In the genomic region with DNA sequence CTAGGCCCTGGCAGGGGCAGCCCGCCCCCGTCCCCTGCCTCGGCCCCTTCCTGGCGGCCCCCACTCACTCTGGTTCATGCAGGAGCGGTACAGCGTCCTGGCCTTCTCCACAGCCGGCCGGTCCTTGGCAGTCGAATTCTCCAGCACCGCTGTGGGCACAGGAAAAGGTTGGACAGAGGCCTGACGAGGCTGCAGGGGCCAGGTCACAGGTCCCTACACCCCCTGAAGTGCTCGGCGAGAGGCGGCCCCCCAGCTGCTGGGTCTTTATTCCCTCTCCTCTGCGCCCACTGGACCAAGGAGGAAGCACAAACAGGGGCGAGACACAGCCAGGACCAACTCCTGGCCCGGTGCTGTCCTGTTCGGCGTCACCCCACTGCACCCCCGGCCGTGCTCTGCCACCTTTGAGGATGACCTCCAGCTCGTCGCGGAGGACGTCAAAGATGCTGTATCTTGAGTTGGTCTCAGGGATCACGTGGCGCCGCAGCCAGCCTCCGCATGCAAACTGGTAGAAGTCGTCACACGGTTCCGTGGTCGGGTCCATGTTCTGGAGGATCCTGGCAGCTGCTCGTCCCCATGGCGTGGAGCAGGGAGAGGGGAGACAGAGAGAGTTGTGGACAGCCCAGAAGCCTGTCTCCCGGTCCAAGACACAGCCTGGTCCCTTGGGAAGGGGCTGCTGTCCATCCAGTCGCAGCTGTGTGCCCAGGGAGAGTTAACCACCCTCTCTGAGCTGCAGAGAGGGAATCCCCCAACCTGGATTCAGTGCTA, we compare ENCODE assay signal across 23 cellular contexts. TPM values are rescaled to one million over a fixed set of nuclear protein-coding genes. Genes with fewer than 3 reads are reported as not detected.
DNase-seq lines count a peak whose midpoint lies in the region; ATAC-seq, FAIRE-seq and TF ChIP-seq lines count a peak whose summit lies in the region.
"Had no signal": no experiment of that assay in that cellular context is flagged by ENCODE, and none has a peak within 500 bp of the region (broad histone marks: within the 10 kb centered on the region; RNA-seq: fewer than 3 reads in every experiment).

No MANE protein-coding gene starts in this region.

- WGBS in aorta, 2 donors = 90 to 92% methylated on average over 31 to 37 of the region's 37 CpGs

- FAIRE-seq in urothelium cell line (lab: Jason Lieb, UNC) = no peak
- FAIRE-seq: A549 had no signal

- DNase-seq in activated naive CD4-positive, alpha-beta T cell treated with anti-CD3 and anti-CD28 coated beads, Interleukin-2, amount 50 U/mL, for 16 hours = peak; percentile 8
- DNase-seq in activated naive CD4-positive, alpha-beta T cell (lab: John Stamatoyannopoulos, UW) = no peak
- peak in 6 of 10 donors; percentile 19 to 38 (median 30) for DNase-seq in dorsolateral prefrontal cortex
- peak; percentile 84 for DNase-seq in mesenteric fat pad (ENCODE audit: low spot score)
- DNase-seq in aorta = peak; percentile 42 to 72
- DNase-seq in urothelium cell line (ENCODE audit: low spot score) = no peak
- DNase-seq in foreskin fibroblast = no peak
- DNase-seq: activated T-cell treated with anti-CD3 and anti-CD28 coated beads, Interleukin-2, amount 50 U/mL, for 4 hours; GDM1; GOT3; Karpas-422; naive thymus-derived CD4-positive, alpha-beta T cell; NCI-H1694; NCI-H524; NK-92 treated with Interleukin-12 subunit alpha and Interleukin-12 subunit beta, amount 100 ng/mL, for 24 hours; stimulated activated naive CD8-positive, alpha-beta T cell treated with anti-CD3 and anti-CD28 coated beads, Interleukin-15, amount 100 ng/mL, for 72 hours had no signal

- H3K36me3 ChIP-seq in aorta (ENCODE audit: control insufficient read depth in 1 of 2, insufficient read depth in 2 of 2, low read length in 1 of 2) = no peaks in the 10 kb centered on the region
- H3K36me3 ChIP-seq: ascending aorta, ovary, sigmoid colon, tibial nerve had no signal

- peaks cover 6% of the 10 kb centered on the region for H3K9me3 ChIP-seq in aorta (ENCODE audit: control insufficient read depth, low read length)
- H3K9me3 ChIP-seq: ovary had no signal

- intact Hi-C loops in dorsolateral prefrontal cortex (cut with DNase I) (no loop called here), aorta (cut with DNase I) (no loop called here)

- H3K27me3 ChIP-seq in dorsolateral prefrontal cortex = peaks cover 0 to 18% (median 0%) of the 10 kb centered on the region in 45 donors
- no peaks in the 10 kb centered on the region for H3K27me3 ChIP-seq in aorta (ENCODE audit: control insufficient read depth in 1 of 2, insufficient read depth in 2 of 2, low read length in 1 of 2)
- H3K27me3 ChIP-seq: ascending aorta, ovary had no signal

- no peaks in the 10 kb centered on the region for H3K4me1 ChIP-seq in aorta (ENCODE audit: control insufficient read depth in 1 of 2, insufficient read depth in 2 of 2, low read length in 2 of 2)
- H3K4me1 ChIP-seq: A549, ascending aorta had no signal

- TF ChIP-seq CTCF in dorsolateral prefrontal cortex (IDR thresholded peaks at IDR 0.05 in 54 of 56, conservative IDR thresholded peaks at IDR 0.05 in 2 of 56; ENCODE audit: low read depth in 1 of 56, partially characterized antibody in 56 of 56) (no peak), foreskin fibroblast (IDR thresholded peaks at IDR 0.05; ENCODE audit: low read depth, low read length) (no peak)

- H3K4me3 ChIP-seq in dorsolateral prefrontal cortex (no peak overlapping the region), aorta (ENCODE audit: low read length in 2 of 2) (no peak overlapping the region), foreskin fibroblast (ENCODE audit: low read depth in 1 of 2, low read length in 2 of 2) (no peak overlapping the region)
- H3K4me3 ChIP-seq: A549, ascending aorta, ovary, sigmoid colon, tibial nerve had no signal

- H3K27ac ChIP-seq in dorsolateral prefrontal cortex (no peak overlapping the region), aorta (ENCODE audit: low read depth in 1 of 2, low read length in 2 of 2) (no peak overlapping the region)
- H3K27ac ChIP-seq: A549, ascending aorta, ovary, sigmoid colon, tibial nerve had no signal

- no peak for ATAC-seq in aorta (ENCODE audit: low FRiP score)
- ATAC-seq in GM19023 (IDR thresholded peaks at IDR 0.05; ENCODE audit: unreplicated experiment) = no peak
- ATAC-seq: A549; activated T-cell treated with anti-CD3 and anti-CD28 coated beads, Interleukin-2, amount 50 U/mL, for 4 hours; naive thymus-derived CD4-positive, alpha-beta T cell; stimulated activated naive CD8-positive, alpha-beta T cell treated with anti-CD3 and anti-CD28 coated beads, Interleukin-15, amount 100 ng/mL, for 72 hours; T-cell had no signal

RNA-seq across cellular contexts. Expression of a gene that starts 22.9 kb away (rescaled TPM):
- total RNA-seq in dorsolateral prefrontal cortex (10 to 100 TPM; 24.0 to 76.4 (median 50.5) TPM), mesenteric fat pad (12.4 TPM), aorta (10 to 100 TPM in 1 of 2 donors, 1 to 10 TPM in 1; 7.1 to 15.1 TPM)
- 1 to 10 TPM; 6.4 to 7.8 TPM for polyA plus RNA-seq in aorta

RNA-seq across cellular contexts. Expression of a gene that starts 23.4 kb away (rescaled TPM):
- 1 to 10 TPM in 86 of 120 experiments, under 1 TPM in 29, not detected in 5; 0.18 to 5.4 (median 1.5) TPM for total RNA-seq in dorsolateral prefrontal cortex
- total RNA-seq in mesenteric fat pad = 3.2 TPM
- 1 to 10 TPM in 1 of 2 donors, under 1 TPM in 1; 0.94 to 2.4 TPM for total RNA-seq in aorta
- polyA plus RNA-seq in aorta = 1 to 10 TPM in 1 of 2 donors, under 1 TPM in 1; 0.63 to 1.8 TPM
- total RNA-seq: ascending aorta had no signal
- polyA plus RNA-seq: A549 had no signal

RNA-seq across cellular contexts. Expression of a gene that starts 53.3 kb away (rescaled TPM):
- total RNA-seq in dorsolateral prefrontal cortex (10 to 100 TPM; 12.0 to 44.5 (median 23.4) TPM), mesenteric fat pad (53.7 TPM), aorta (10 to 100 TPM; 33.9 to 89.1 TPM)
- polyA plus RNA-seq in aorta = 100 to 1,000 TPM in 1 of 2 donors, 10 to 100 TPM in 1; 55.7 to 137 TPM

Comparison
In these comparisons a context has a peak if more than half of its experiments do, and no peak if none do; other contexts are left out.
1. DNase-seq: peak in activated naive CD4-positive, alpha-beta T cell treated with anti-CD3 and anti-CD28 coated beads, Interleukin-2, amount 50 U/mL, for 16 hours (single experiment), dorsolateral prefrontal cortex (6 of 10), mesenteric fat pad (single experiment) and aorta (2 of 2); none in activated naive CD4-positive, alpha-beta T cell (0 of 4), urothelium cell line (single experiment) and foreskin fibroblast (0 of 2).